ENCODE assay signal across 1 cellular context in the genomic region with DNA sequence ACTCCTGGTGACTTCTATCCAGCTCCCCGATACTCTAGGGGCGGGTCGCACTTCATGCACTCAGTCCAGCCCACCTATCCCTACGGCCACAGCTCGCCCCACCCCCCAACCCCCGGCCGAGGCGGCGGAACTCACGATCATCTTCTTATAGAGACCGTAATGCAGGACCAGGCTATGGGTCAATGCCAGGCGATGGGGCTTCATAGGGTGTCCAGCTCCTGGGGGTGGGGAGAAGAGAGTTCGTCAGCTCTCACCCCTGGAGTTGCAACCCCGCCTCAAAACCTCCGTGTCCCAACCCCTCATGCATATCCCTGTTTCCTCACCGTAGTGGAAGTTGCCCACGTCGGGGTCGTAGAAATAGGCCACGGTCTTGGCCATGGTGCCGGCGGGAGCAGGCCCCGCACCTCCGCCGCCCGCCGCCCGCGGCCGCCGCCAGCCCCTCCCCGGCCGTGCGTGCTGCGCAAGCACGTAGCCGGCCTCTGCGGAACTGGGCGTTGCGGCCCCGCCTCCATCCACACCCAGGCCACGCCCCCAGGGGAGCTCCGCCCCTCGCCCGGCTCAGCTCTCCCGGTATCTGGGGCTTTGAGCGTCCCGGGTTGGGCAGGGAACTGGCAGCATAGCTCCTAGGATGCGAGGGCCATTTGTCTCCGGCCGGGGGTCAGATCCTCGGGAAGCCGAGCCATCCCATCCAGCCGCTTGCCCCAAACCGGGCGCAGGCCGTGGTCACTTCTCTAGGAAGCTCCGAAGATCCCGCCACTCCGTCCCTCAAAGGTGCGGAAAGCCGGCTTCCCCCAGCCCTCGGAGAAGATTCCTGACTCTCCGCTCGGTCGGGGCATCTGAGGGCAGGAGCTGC.
A peak's percentile ranks its signal among the peaks of the same experiment; 100 is the strongest.
TF ChIP-seq lines count a peak whose summit lies in the region.

A gene (minus strand): TSS at position 437 of the 853 bp plus-strand sequence. CDS start 59 bp downstream, at position 378.
A gene with protein sequence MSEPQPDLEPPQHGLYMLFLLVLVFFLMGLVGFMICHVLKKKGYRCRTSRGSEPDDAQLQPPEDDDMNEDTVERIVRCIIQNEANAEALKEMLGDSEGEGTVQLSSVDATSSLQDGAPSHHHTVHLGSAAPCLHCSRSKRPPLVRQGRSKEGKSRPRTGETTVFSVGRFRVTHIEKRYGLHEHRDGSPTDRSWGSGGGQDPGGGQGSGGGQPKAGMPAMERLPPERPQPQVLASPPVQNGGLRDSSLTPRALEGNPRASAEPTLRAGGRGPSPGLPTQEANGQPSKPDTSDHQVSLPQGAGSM (plus strand): TSS at position 585 of the 853 bp plus-strand sequence. CDS start 1,229 bp downstream, outside the sequence.

TF ChIP-seq in K562, 482 proteins besides CTCF, POLR2A, EP300 and RAD21 (continued from another document):
- TF ChIP-seq, protein P1, sequence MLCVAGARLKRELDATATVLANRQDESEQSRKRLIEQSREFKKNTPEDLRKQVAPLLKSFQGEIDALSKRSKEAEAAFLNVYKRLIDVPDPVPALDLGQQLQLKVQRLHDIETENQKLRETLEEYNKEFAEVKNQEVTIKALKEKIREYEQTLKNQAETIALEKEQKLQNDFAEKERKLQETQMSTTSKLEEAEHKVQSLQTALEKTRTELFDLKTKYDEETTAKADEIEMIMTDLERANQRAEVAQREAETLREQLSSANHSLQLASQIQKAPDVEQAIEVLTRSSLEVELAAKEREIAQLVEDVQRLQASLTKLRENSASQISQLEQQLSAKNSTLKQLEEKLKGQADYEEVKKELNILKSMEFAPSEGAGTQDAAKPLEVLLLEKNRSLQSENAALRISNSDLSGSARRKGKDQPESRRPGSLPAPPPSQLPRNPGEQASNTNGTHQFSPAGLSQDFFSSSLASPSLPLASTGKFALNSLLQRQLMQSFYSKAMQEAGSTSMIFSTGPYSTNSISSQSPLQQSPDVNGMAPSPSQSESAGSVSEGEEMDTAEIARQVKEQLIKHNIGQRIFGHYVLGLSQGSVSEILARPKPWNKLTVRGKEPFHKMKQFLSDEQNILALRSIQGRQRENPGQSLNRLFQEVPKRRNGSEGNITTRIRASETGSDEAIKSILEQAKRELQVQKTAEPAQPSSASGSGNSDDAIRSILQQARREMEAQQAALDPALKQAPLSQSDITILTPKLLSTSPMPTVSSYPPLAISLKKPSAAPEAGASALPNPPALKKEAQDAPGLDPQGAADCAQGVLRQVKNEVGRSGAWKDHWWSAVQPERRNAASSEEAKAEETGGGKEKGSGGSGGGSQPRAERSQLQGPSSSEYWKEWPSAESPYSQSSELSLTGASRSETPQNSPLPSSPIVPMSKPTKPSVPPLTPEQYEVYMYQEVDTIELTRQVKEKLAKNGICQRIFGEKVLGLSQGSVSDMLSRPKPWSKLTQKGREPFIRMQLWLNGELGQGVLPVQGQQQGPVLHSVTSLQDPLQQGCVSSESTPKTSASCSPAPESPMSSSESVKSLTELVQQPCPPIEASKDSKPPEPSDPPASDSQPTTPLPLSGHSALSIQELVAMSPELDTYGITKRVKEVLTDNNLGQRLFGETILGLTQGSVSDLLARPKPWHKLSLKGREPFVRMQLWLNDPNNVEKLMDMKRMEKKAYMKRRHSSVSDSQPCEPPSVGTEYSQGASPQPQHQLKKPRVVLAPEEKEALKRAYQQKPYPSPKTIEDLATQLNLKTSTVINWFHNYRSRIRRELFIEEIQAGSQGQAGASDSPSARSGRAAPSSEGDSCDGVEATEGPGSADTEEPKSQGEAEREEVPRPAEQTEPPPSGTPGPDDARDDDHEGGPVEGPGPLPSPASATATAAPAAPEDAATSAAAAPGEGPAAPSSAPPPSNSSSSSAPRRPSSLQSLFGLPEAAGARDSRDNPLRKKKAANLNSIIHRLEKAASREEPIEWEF (CRISPR knock-in tag; IDR thresholded peaks at IDR 0.05) = no peak
- TF ChIP-seq NCOA6 (IDR thresholded peaks at IDR 0.05) = peak; percentile 21; the same call in 1 of the 2 replicates
- TF ChIP-seq BMI1 (IDR thresholded peaks at IDR 0.05; ENCODE audit: low read length) = no peak
- TF ChIP-seq, protein P2, sequence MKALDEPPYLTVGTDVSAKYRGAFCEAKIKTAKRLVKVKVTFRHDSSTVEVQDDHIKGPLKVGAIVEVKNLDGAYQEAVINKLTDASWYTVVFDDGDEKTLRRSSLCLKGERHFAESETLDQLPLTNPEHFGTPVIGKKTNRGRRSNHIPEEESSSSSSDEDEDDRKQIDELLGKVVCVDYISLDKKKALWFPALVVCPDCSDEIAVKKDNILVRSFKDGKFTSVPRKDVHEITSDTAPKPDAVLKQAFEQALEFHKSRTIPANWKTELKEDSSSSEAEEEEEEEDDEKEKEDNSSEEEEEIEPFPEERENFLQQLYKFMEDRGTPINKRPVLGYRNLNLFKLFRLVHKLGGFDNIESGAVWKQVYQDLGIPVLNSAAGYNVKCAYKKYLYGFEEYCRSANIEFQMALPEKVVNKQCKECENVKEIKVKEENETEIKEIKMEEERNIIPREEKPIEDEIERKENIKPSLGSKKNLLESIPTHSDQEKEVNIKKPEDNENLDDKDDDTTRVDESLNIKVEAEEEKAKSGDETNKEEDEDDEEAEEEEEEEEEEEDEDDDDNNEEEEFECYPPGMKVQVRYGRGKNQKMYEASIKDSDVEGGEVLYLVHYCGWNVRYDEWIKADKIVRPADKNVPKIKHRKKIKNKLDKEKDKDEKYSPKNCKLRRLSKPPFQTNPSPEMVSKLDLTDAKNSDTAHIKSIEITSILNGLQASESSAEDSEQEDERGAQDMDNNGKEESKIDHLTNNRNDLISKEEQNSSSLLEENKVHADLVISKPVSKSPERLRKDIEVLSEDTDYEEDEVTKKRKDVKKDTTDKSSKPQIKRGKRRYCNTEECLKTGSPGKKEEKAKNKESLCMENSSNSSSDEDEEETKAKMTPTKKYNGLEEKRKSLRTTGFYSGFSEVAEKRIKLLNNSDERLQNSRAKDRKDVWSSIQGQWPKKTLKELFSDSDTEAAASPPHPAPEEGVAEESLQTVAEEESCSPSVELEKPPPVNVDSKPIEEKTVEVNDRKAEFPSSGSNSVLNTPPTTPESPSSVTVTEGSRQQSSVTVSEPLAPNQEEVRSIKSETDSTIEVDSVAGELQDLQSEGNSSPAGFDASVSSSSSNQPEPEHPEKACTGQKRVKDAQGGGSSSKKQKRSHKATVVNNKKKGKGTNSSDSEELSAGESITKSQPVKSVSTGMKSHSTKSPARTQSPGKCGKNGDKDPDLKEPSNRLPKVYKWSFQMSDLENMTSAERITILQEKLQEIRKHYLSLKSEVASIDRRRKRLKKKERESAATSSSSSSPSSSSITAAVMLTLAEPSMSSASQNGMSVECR (CRISPR knock-in tag; IDR thresholded peaks at IDR 0.05) = peak; percentile 42
- TF ChIP-seq, protein P3, sequence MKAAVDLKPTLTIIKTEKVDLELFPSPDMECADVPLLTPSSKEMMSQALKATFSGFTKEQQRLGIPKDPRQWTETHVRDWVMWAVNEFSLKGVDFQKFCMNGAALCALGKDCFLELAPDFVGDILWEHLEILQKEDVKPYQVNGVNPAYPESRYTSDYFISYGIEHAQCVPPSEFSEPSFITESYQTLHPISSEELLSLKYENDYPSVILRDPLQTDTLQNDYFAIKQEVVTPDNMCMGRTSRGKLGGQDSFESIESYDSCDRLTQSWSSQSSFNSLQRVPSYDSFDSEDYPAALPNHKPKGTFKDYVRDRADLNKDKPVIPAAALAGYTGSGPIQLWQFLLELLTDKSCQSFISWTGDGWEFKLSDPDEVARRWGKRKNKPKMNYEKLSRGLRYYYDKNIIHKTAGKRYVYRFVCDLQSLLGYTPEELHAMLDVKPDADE (conservative IDR thresholded peaks at IDR 0.05; ENCODE audit: control insufficient read depth, low read depth, low read length) = 0 out of 2 replicates have a peak, but pooled peaks have one; percentile 80
- TF ChIP-seq, protein P4, sequence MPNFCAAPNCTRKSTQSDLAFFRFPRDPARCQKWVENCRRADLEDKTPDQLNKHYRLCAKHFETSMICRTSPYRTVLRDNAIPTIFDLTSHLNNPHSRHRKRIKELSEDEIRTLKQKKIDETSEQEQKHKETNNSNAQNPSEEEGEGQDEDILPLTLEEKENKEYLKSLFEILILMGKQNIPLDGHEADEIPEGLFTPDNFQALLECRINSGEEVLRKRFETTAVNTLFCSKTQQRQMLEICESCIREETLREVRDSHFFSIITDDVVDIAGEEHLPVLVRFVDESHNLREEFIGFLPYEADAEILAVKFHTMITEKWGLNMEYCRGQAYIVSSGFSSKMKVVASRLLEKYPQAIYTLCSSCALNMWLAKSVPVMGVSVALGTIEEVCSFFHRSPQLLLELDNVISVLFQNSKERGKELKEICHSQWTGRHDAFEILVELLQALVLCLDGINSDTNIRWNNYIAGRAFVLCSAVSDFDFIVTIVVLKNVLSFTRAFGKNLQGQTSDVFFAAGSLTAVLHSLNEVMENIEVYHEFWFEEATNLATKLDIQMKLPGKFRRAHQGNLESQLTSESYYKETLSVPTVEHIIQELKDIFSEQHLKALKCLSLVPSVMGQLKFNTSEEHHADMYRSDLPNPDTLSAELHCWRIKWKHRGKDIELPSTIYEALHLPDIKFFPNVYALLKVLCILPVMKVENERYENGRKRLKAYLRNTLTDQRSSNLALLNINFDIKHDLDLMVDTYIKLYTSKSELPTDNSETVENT (CRISPR knock-in tag; IDR thresholded peaks at IDR 0.05) = peak; percentile 89
- no peak for TF ChIP-seq ZNF253 (CRISPR knock-in tag; conservative IDR thresholded peaks at IDR 0.05)
- TF ChIP-seq ZNF436 (CRISPR knock-in tag; IDR thresholded peaks at IDR 0.05) = 0 out of 2 replicates have a peak, but pooled peaks have one; percentile 5
- no peak for TF ChIP-seq ETV1 (tag; conservative IDR thresholded peaks at IDR 0.05; ENCODE audit: low read depth)
- 0 out of 2 replicates have a peak, but pooled peaks have one; percentile 2 for TF ChIP-seq JUND (IDR thresholded peaks at IDR 0.05; ENCODE audit: borderline replicate concordance, low read depth, low read length)
- peak; percentile 28; the same call in 1 of the 3 replicates for TF ChIP-seq JUND (tag; IDR thresholded peaks at IDR 0.05; ENCODE audit: borderline replicate concordance, low read depth, low read length)
- TF ChIP-seq MBD2 (IDR thresholded peaks at IDR 0.05; ENCODE audit: borderline replicate concordance, low read depth) = peak; percentile 40; the same call in 1 of the 2 replicates
- 0 out of 2 replicates have a peak, but pooled peaks have one; percentile 17 for TF ChIP-seq SOX6 (IDR thresholded peaks at IDR 0.05)
- TF ChIP-seq, protein P5, sequence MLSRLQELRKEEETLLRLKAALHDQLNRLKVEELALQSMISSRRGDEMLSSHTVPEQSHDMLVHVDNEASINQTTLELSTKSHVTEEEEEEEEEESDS (CRISPR knock-in tag; IDR thresholded peaks at IDR 0.05) = no peak
- TF ChIP-seq PTBP1 (IDR thresholded peaks at IDR 0.05; ENCODE audit: low read depth, low read length) = no peak
- TF ChIP-seq CEBPG (CRISPR knock-in tag; IDR thresholded peaks at IDR 0.05) = no peak
- TF ChIP-seq CEBPG (tag; conservative IDR thresholded peaks at IDR 0.05 in 1 of 2, IDR thresholded peaks at IDR 0.05 in 1 of 2) = no peak
- TF ChIP-seq HDAC1 (IDR thresholded peaks at IDR 0.05) = peak in 1 of 2 experiments; percentile 24; a peak in 1 of 4 replicates
- peak; percentile 32 for TF ChIP-seq L3MBTL2 (IDR thresholded peaks at IDR 0.05)
